Comparison of ENCODE assay signal across 8 cellular contexts in genomic region chr11:88357323-88358039, GRCh38. TPM values are rescaled to one million over a fixed set of nuclear protein-coding genes. Genes with fewer than 3 reads are reported as not detected.
DNase-seq lines count a peak whose midpoint lies in the region; ATAC-seq and TF ChIP-seq lines count a peak whose summit lies in the region.
"Had no signal": no experiment of that assay in that cellular context is flagged by ENCODE, and none has a peak within 500 bp of the region (broad histone marks: within the 10 kb centered on the region; RNA-seq: fewer than 3 reads in every experiment).

No MANE protein-coding gene starts in this region.

- no peak overlapping the region for H2AK5ac ChIP-seq in IMR-90 (ENCODE audit: low read depth, low read length)

- H3K18ac ChIP-seq in IMR-90 (ENCODE audit: low read depth, low read length), result peak overlapping the region; percentile 48; the same call in 1 of the 2 replicates

- TF ChIP-seq POLR2A in IMR-90 (IDR thresholded peaks at IDR 0.05; ENCODE audit: low read depth, low read length), result no peak

- H3K9ac ChIP-seq in IMR-90 (ENCODE audit: low read depth, low read length), result no peak overlapping the region
- H3K9ac ChIP-seq in colonic mucosa (ENCODE audit: low read depth in 2 of 2, low read length in 2 of 2), result no peak overlapping the region

- H4K91ac ChIP-seq in IMR-90 (ENCODE audit: insufficient read depth, low read depth, low read length), result no peak overlapping the region

- H4K20me1 ChIP-seq in IMR-90 (ENCODE audit: insufficient read depth, low read length), result no peaks in the 10 kb centered on the region

- no CpG with 5 or more reads among the region's 3 CpGs for WGBS in IMR-90 (ENCODE audit: extremely low coverage in 2 of 2, insufficient read length in 1 of 2), 2 experiments

- H3K4me1 ChIP-seq in IMR-90 (ENCODE audit: control insufficient read depth, insufficient read depth, low read length) (peaks cover 3% of the 10 kb centered on the region), colonic mucosa (no peaks in the 10 kb centered on the region), ascending aorta (no peaks in the 10 kb centered on the region)

- H3K79me1 ChIP-seq in IMR-90 (ENCODE audit: low read depth in 1 of 2, low read length in 2 of 2), result no peaks in the 10 kb centered on the region

- ATAC-seq in GM18511 (IDR thresholded peaks at IDR 0.05; ENCODE audit: unreplicated experiment), result peak; percentile 54
- ATAC-seq in GM21576 (IDR thresholded peaks at IDR 0.05; ENCODE audit: unreplicated experiment), result peak; percentile 53
- ATAC-seq in IMR-90 (ENCODE audit: low read depth), result peak; percentile 68

- H3K23ac ChIP-seq in IMR-90 (ENCODE audit: low read depth, low read length), result no peak overlapping the region

- no peak overlapping the region for H3K14ac ChIP-seq in IMR-90 (replicated peaks; ENCODE audit: low read depth, low read length)

- DNase-seq in IMR-90 (peak; percentile 27), colonic mucosa (no peak), epidermal melanocyte (ENCODE audit: insufficient read length, low spot score) (no peak), ascending aorta (ENCODE audit: low spot score in 2 of 2) (no peak), iPS-NIHi7 (ENCODE audit: extremely low spot score) (no peak)
- DNase-seq: naive B cell had no signal

- H3K27ac ChIP-seq in IMR-90 (ENCODE audit: insufficient read depth, low read length) (no peak overlapping the region; the same call in 1 of the 2 replicates), colonic mucosa (peak overlapping the region; percentile 6), ascending aorta (no peak overlapping the region)

- intact Hi-C loops in IMR-90 (cut with micrococcal nuclease), result no loop called here
- intact Hi-C loops in colonic mucosa (cut with DNase I), result no loop called here
- intact Hi-C loops in ascending aorta (cut with DNase I), result no loop called here

- in situ Hi-C loops in IMR-90 (cut with MboI; ENCODE audit: low sequenced_read_pairs), result no loop called here

- H3K27me3 ChIP-seq in IMR-90 (ENCODE audit: control insufficient read depth, insufficient read depth, low read length) (no peaks in the 10 kb centered on the region), colonic mucosa (no peaks in the 10 kb centered on the region), ascending aorta (no peaks in the 10 kb centered on the region)

- TF ChIP-seq CTCF in IMR-90 (conservative IDR thresholded peaks at IDR 0.05; ENCODE audit: low read depth, low read length), result no peak
- TF ChIP-seq CTCF in colonic mucosa (IDR thresholded peaks at IDR 0.05), result no peak
- TF ChIP-seq CTCF in ascending aorta (IDR thresholded peaks at IDR 0.05), result no peak

- no peak overlapping the region for H2AFZ ChIP-seq in IMR-90 (replicated peaks; ENCODE audit: low read length, poor library complexity)

- H3K4me3 ChIP-seq in IMR-90 (ENCODE audit: insufficient read depth, low read depth, low read length) (no peak overlapping the region), colonic mucosa (no peak overlapping the region), ascending aorta (no peak overlapping the region)

- no peak overlapping the region for H2AK9ac ChIP-seq in IMR-90 (replicated peaks; ENCODE audit: low read depth, low read length, poor library complexity)

- no peak overlapping the region for H3K56ac ChIP-seq in IMR-90 (ENCODE audit: extremely low read depth, insufficient read depth, low read length)

- H2BK120ac ChIP-seq in IMR-90 (ENCODE audit: low read depth, low read length), result peak overlapping the region; percentile 39; the same call in 1 of the 2 replicates

- POLR2A ChIA-PET in IMR-90 (lab: Charles Lee; ENCODE audit: unreplicated experiment), result interaction anchor here (0.5 kb wide), 1 partner anchor 15 kb away, joined by 3 read pairs; no protein-coding TSS in a partner anchor

- CTCF ChIA-PET in IMR-90 (lab: Yijun Ruan, JAX), result interaction anchor here (0.6 to 0.8 kb wide), 2 partner anchors 11 to 109 kb away, joined by 3 read pairs; no protein-coding TSS in a partner anchor

- no peaks in the 10 kb centered on the region for H3K36me3 ChIP-seq in IMR-90 (ENCODE audit: control insufficient read depth, insufficient read depth, low read length)
- no peaks in the 10 kb centered on the region for H3K36me3 ChIP-seq in colonic mucosa
- no peaks in the 10 kb centered on the region for H3K36me3 ChIP-seq in ascending aorta

- peak overlapping the region; percentile 14; the same call in 1 of the 2 replicates for H3K4ac ChIP-seq in IMR-90 (ENCODE audit: low read depth, low read length)

- no peaks in the 10 kb centered on the region for H3K9me1 ChIP-seq in IMR-90 (ENCODE audit: insufficient read depth, low read length)

- no peak for TF ChIP-seq RAD21 in IMR-90 (IDR thresholded peaks at IDR 0.05; ENCODE audit: low read length)

- H4K8ac ChIP-seq in IMR-90 (ENCODE audit: low read depth in 2 of 2, low read length in 2 of 2), result no peak overlapping the region; a peak in 1 of 4 replicates

- H3K4me2 ChIP-seq in IMR-90 (ENCODE audit: low read depth, low read length), result peak overlapping the region; percentile 10; the same call in 1 of the 2 replicates

- H2BK15ac ChIP-seq in IMR-90 (ENCODE audit: low read depth, low read length), result no peak overlapping the region

- no TSS peak for BruUV-seq in IMR-90 (replicated peaks; lab: Mats Ljungman, UMichigan)

- no peaks in the 10 kb centered on the region for H3K9me3 ChIP-seq in IMR-90 (ENCODE audit: control insufficient read depth, insufficient read depth, low read length)
- no peaks in the 10 kb centered on the region for H3K9me3 ChIP-seq in colonic mucosa
- no peaks in the 10 kb centered on the region for H3K9me3 ChIP-seq in ascending aorta

- H2BK5ac ChIP-seq in IMR-90 (ENCODE audit: low read depth, low read length, poor library complexity, severe bottlenecking), result peak overlapping the region; percentile 62

- no peak overlapping the region; the same call in 1 of the 2 replicates for H2BK20ac ChIP-seq in IMR-90 (ENCODE audit: low read depth, low read length)

- dilution Hi-C loops in IMR-90 (cut with HindIII; ENCODE audit: low sequenced_read_pairs, unreplicated experiment), result no loop called here

- H4K5ac ChIP-seq in IMR-90 (ENCODE audit: low read depth, low read length), result no peak overlapping the region

TF ChIP-seq in IMR-90, 13 proteins besides CTCF, POLR2A, EP300 and RAD21:
- TF ChIP-seq NFE2L2 (IDR thresholded peaks at IDR 0.05; ENCODE audit: low read depth, low read length) (peak; percentile 89), MAFK (IDR thresholded peaks at IDR 0.05; ENCODE audit: low read depth, low read length) (0 out of 2 replicates have a peak, but pooled peaks have one; percentile 5), RFX5 (IDR thresholded peaks at IDR 0.05; ENCODE audit: low read depth, low read length) (no peak), CEBPB (IDR thresholded peaks at IDR 0.05; ENCODE audit: low read depth, low read length) (0 out of 2 replicates have a peak, but pooled peaks have one; percentile 5)

RNA-seq across cellular contexts. Expression of gene CTSC, which starts 19.9 kb away (rescaled TPM):
- total RNA-seq in IMR-90 (2012; rRNA removed) (178 and 208 TPM in 2 replicates), colonic mucosa (100 to 1,000 TPM in 1 of 2 donors, 10 to 100 TPM in 1; 96.7 to 147 TPM), ascending aorta (164 TPM)
- 267 and 299 TPM in 2 replicates for polyA plus RNA-seq in IMR-90 (2012; rRNA removed)
- polyA plus RNA-seq in IMR-90 (2012; cell fraction: cytosol; rRNA removed), result 73.5 and 320 TPM in 2 replicates
- polyA plus RNA-seq in IMR-90 (2012; cell fraction: nucleus; rRNA removed; ENCODE audit: low replicate concordance), result 116 and 140 TPM in 2 replicates
